In the genomic region with DNA sequence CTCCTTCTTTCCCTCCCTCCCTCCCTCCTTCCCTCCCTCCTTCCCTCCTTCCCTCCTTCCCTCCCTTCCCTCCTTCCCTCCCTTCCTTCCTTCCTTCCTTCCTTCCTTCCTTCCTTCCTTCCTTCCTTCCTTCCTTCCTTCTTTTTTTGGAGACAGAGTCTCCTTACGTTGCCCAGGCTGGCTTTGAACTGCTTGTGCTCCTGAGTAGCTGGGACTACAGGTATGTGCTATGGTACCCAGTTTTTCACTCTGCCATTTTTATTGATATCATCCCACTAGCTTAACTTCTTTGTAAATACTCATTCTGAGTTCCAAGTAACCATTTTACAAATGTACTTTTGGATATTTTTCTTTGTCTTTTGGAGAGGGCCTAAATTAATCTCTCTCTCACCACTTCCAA, we compare ENCODE assay signal across 32 cellular contexts.
"Had no signal": no experiment of that assay in that cellular context is flagged by ENCODE, and none has a peak within 500 bp of the region (broad histone marks: within the 10 kb centered on the region; RNA-seq: fewer than 3 reads in every experiment).

No MANE protein-coding gene starts in this region.

- H3K4me2 ChIP-seq: hepatocyte had no signal

- H3K36me3 Mint-ChIP-seq: activated CD8-positive, alpha-beta memory T cell treated with anti-CD3 and anti-CD28 coated beads, Interleukin-2, amount 10 ng/mL, durations not matched to agents 7 days and 5 days; activated naive CD4-positive, alpha-beta T cell treated with anti-CD3 and anti-CD28 coated beads, Interleukin-2, amount 10 ng/mL, durations not matched to agents 7 days and 5 days; activated naive CD4-positive, alpha-beta T cell treated with anti-CD3 and anti-CD28 coated beads, Interleukin-2, amount 50 U/mL, for 72 hours; activated naive CD8-positive, alpha-beta T cell treated with anti-CD3 and anti-CD28 coated beads, Interleukin-2, amount 10 ng/mL, durations not matched to agents 7 days and 5 days had no signal

- DNase-seq: activated B cell treated with CpG ODN at 0.5 μM for 24 hours; activated CD4-positive, alpha-beta T cell treated with anti-CD3 and anti-CD28 coated beads for 48 hours; activated CD4-positive, alpha-beta T cell treated with anti-CD3 and anti-CD28 coated beads, Interleukin-2, amount 50 U/mL, for 1 hour; activated CD4-positive, alpha-beta T cell treated with anti-CD3 and anti-CD28 coated beads, Interleukin-2, amount 50 U/mL, for 48 hours; activated CD8-positive, alpha-beta memory T cell treated with anti-CD3 and anti-CD28 coated beads, Interleukin-2, amount 10 ng/mL, durations not matched to agents 7 days and 5 days; activated CD8-positive, alpha-beta memory T cell treated with anti-CD3 and anti-CD28 coated beads, Interleukin-2, amount 50 U/mL, for 4 hours; activated CD8-positive, alpha-beta T cell treated with anti-CD3 and anti-CD28 coated beads, Interleukin-2, amount 10 ng/mL, durations not matched to agents 7 days and 5 days; activated gamma-delta T cell; activated naive CD4-positive, alpha-beta T cell; activated naive CD4-positive, alpha-beta T cell treated with anti-CD3 and anti-CD28 coated beads, Interleukin-2, amount 10 ng/mL, durations not matched to agents 7 days and 5 days; activated naive CD8-positive, alpha-beta T cell treated with anti-CD3 and anti-CD28 coated beads, Interleukin-2, amount 10 ng/mL, durations not matched to agents 7 days and 5 days; activated T-cell treated with anti-CD3 and anti-CD28 coated beads, Interleukin-2, amount 50 U/mL, for 24 hours; activated T-cell treated with anti-CD3 and anti-CD28 coated beads, Interleukin-2, amount 50 U/mL, for 72 hours; amniotic stem cell; anterior cingulate cortex; central memory CD4-positive, alpha-beta T cell; cerebellar nuclear complex; colonic mucosa; effector CD8-positive, alpha-beta T cell; esophagus squamous epithelium; foreskin melanocyte; heart right ventricle; T-helper 17 cell; T1000; WERI-Rb-1 had no signal

- H3K4me3 Mint-ChIP-seq: activated B cell treated with CpG ODN at 0.5 μM for 24 hours; activated CD8-positive, alpha-beta memory T cell treated with anti-CD3 and anti-CD28 coated beads, Interleukin-2, amount 10 ng/mL, durations not matched to agents 7 days and 5 days; activated CD8-positive, alpha-beta T cell treated with anti-CD3 and anti-CD28 coated beads, Interleukin-2, amount 10 ng/mL, durations not matched to agents 7 days and 5 days; activated naive CD4-positive, alpha-beta T cell treated with anti-CD3 and anti-CD28 coated beads, Interleukin-2, amount 10 ng/mL, durations not matched to agents 7 days and 5 days; activated naive CD8-positive, alpha-beta T cell treated with anti-CD3 and anti-CD28 coated beads, Interleukin-2, amount 10 ng/mL, durations not matched to agents 7 days and 5 days; activated T-cell treated with anti-CD3 and anti-CD28 coated beads, Interleukin-2, amount 50 U/mL, for 24 hours; activated T-cell treated with anti-CD3 and anti-CD28 coated beads, Interleukin-2, amount 50 U/mL, for 72 hours; T-helper 17 cell; T-helper 2 cell treated with Interferon-gamma antibody and Interleukin-4, amounts not matched to agents 5 μg/mL and 100 μg/mL, for 36 hours had no signal

- H2AFZ ChIP-seq: hepatocyte had no signal

- H3K36me3 ChIP-seq: cardiac muscle cell, colonic mucosa, esophagus squamous epithelium, gastroesophageal sphincter, heart right ventricle, WERI-Rb-1 had no signal

- H3K4me1 Mint-ChIP-seq: activated B cell treated with CpG ODN at 0.5 μM for 24 hours; activated CD8-positive, alpha-beta memory T cell treated with anti-CD3 and anti-CD28 coated beads, Interleukin-2, amount 10 ng/mL, durations not matched to agents 7 days and 5 days; activated naive CD4-positive, alpha-beta T cell treated with anti-CD3 and anti-CD28 coated beads, Interleukin-2, amount 10 ng/mL, durations not matched to agents 7 days and 5 days; activated naive CD8-positive, alpha-beta T cell treated with anti-CD3 and anti-CD28 coated beads, Interleukin-2, amount 10 ng/mL, durations not matched to agents 7 days and 5 days had no signal

- ATAC-seq: activated CD4-positive, CD25-positive, alpha-beta regulatory T cell treated with anti-CD3 and anti-CD28 coated beads, Interleukin-2, amount 50 U/mL, for 24 hours; activated CD8-positive, alpha-beta memory T cell treated with anti-CD3 and anti-CD28 coated beads, Interleukin-2, amount 10 ng/mL, durations not matched to agents 7 days and 5 days; activated CD8-positive, alpha-beta T cell treated with anti-CD3 and anti-CD28 coated beads, Interleukin-2, amount 10 ng/mL, durations not matched to agents 7 days and 5 days; activated naive CD4-positive, alpha-beta T cell treated with anti-CD3 and anti-CD28 coated beads, Interleukin-2, amount 50 U/mL, for 72 hours; activated T-cell treated with anti-CD3 and anti-CD28 coated beads, Interleukin-2, amount 50 U/mL, for 72 hours; gastroesophageal sphincter; T-helper 17 cell had no signal

- H3K27ac ChIP-seq: cardiac muscle cell, colonic mucosa, epithelial cell of prostate, heart right ventricle, hepatocyte, WERI-Rb-1 had no signal

- H3K27me3 ChIP-seq: cardiac muscle cell, colonic mucosa, esophagus squamous epithelium, gastroesophageal sphincter, heart right ventricle, hepatocyte had no signal

- H3K27me3 Mint-ChIP-seq: activated B cell treated with CpG ODN at 0.5 μM for 24 hours; activated CD8-positive, alpha-beta memory T cell treated with anti-CD3 and anti-CD28 coated beads, Interleukin-2, amount 10 ng/mL, durations not matched to agents 7 days and 5 days; activated naive CD4-positive, alpha-beta T cell treated with anti-CD3 and anti-CD28 coated beads, Interleukin-2, amount 10 ng/mL, durations not matched to agents 7 days and 5 days; activated naive CD8-positive, alpha-beta T cell treated with anti-CD3 and anti-CD28 coated beads, Interleukin-2, amount 10 ng/mL, durations not matched to agents 7 days and 5 days; activated T-cell treated with anti-CD3 and anti-CD28 coated beads, Interleukin-2, amount 50 U/mL, for 24 hours; T-helper 17 cell had no signal

- H3K4me1 ChIP-seq: colonic mucosa had no signal

- H3K9me3 Mint-ChIP-seq: activated B cell treated with CpG ODN at 0.5 μM for 24 hours; activated naive CD4-positive, alpha-beta T cell treated with anti-CD3 and anti-CD28 coated beads, Interleukin-2, amount 10 ng/mL, durations not matched to agents 7 days and 5 days; activated naive CD8-positive, alpha-beta T cell treated with anti-CD3 and anti-CD28 coated beads, Interleukin-2, amount 10 ng/mL, durations not matched to agents 7 days and 5 days; activated T-cell treated with anti-CD3 and anti-CD28 coated beads, Interleukin-2, amount 50 U/mL, for 24 hours; T-helper 2 cell treated with Interferon-gamma antibody and Interleukin-4, amounts not matched to agents 5 μg/mL and 100 μg/mL, for 36 hours had no signal

- H3K4me3 ChIP-seq: cardiac muscle cell, colonic mucosa, esophagus squamous epithelium, gastroesophageal sphincter, heart right ventricle, hepatocyte had no signal

- H3K9me3 ChIP-seq: colonic mucosa, esophagus squamous epithelium, gastroesophageal sphincter had no signal

- H3K27ac Mint-ChIP-seq: activated B cell treated with CpG ODN at 0.5 μM for 24 hours; activated CD8-positive, alpha-beta memory T cell treated with anti-CD3 and anti-CD28 coated beads, Interleukin-2, amount 10 ng/mL, durations not matched to agents 7 days and 5 days; activated CD8-positive, alpha-beta T cell treated with anti-CD3 and anti-CD28 coated beads, Interleukin-2, amount 10 ng/mL, durations not matched to agents 7 days and 5 days; activated naive CD4-positive, alpha-beta T cell treated with anti-CD3 and anti-CD28 coated beads, Interleukin-2, amount 10 ng/mL, durations not matched to agents 7 days and 5 days; activated naive CD4-positive, alpha-beta T cell treated with anti-CD3 and anti-CD28 coated beads, Interleukin-2, amount 50 U/mL, for 72 hours; activated naive CD8-positive, alpha-beta T cell treated with anti-CD3 and anti-CD28 coated beads, Interleukin-2, amount 10 ng/mL, durations not matched to agents 7 days and 5 days; activated T-cell treated with anti-CD3 and anti-CD28 coated beads, Interleukin-2, amount 50 U/mL, for 24 hours; activated T-cell treated with anti-CD3 and anti-CD28 coated beads, Interleukin-2, amount 50 U/mL, for 72 hours; T-helper 17 cell; T-helper 2 cell treated with Interferon-gamma antibody and Interleukin-4, amounts not matched to agents 5 μg/mL and 100 μg/mL, for 36 hours had no signal
